28 cellular contexts compared by ENCODE assay signal in the genomic region with DNA sequence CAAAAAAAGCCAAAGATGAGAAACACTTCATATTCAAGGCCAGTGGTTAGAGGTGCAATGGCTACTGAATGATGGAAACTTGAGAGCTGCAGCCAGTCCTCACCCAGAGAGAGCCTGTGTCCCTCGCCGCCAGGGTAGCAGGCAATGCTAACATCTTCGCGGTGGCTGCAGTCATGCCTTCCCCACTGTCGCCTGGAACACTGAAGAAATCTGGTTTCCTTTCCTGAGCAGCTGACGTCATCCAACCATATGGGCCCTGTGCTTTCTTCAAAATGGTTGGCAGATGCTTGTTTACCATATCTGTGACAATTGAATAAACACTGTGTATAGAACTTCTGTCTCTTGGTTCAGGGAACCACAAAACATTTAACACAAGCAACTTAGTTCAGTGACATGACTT. TPM values are rescaled to one million over a fixed set of nuclear protein-coding genes. Genes with fewer than 3 reads are reported as not detected.
A peak's percentile ranks its signal among the peaks of the same experiment; 100 is the strongest.
DNase-seq lines count a peak whose midpoint lies in the region; ATAC-seq, FAIRE-seq and TF ChIP-seq lines count a peak whose summit lies in the region.
"Had no signal": no experiment of that assay in that cellular context is flagged by ENCODE, and none has a peak within 500 bp of the region (broad histone marks: within the 10 kb centered on the region; RNA-seq: fewer than 3 reads in every experiment).

No MANE protein-coding gene starts in this region.

- no peaks in the 10 kb centered on the region for H3K9me3 ChIP-seq in K562 (replicated peaks; ENCODE audit: control insufficient read depth, insufficient read depth, low read depth, low read length)
- no peaks in the 10 kb centered on the region for H3K9me3 ChIP-seq in SJCRH30 (replicated peaks)
- H3K9me3 ChIP-seq: lower lobe of right lung, Peyer's patch, prostate gland, SJSA1, tibial nerve had no signal

- peak; percentile 67 for ATAC-seq in K562
- no peak for ATAC-seq in natural killer cell treated with Interleukin-12 subunit alpha and Interleukin-12 subunit beta and Interleukin-15 and Interleukin-18, amount 100 ng/mL, for 72 hours
- ATAC-seq: activated CD4-positive, alpha-beta T cell treated with anti-CD3 and anti-CD28 coated beads for 36 hours; activated T-cell treated with anti-CD3 and anti-CD28 coated beads, Interleukin-2, amount 50 U/mL, for 4 hours; lower lobe of right lung had no signal

- no peak overlapping the region for H4K8ac ChIP-seq in mesendoderm (ENCODE audit: low read depth, low read length)

- no TSS peak for BruUV-seq in K562 (replicated peaks; lab: Mats Ljungman, UMichigan)

- no peak overlapping the region for H2BK120ac ChIP-seq in mesendoderm (ENCODE audit: low read depth, low read length)

- no peak overlapping the region for H2BK15ac ChIP-seq in mesendoderm (replicated peaks; ENCODE audit: low read depth)

- no peak for FAIRE-seq in K562 (lab: Jason Lieb, UNC)
- FAIRE-seq: bronchial epithelial cell, endometrium, GM18507 had no signal

- no peak overlapping the region for H3K23ac ChIP-seq in mesendoderm (ENCODE audit: low read length)

- H2AFZ ChIP-seq in K562 (ENCODE audit: low read depth, low read length): no peak overlapping the region
- H2AFZ ChIP-seq: GM23248 had no signal

- no peak for TF ChIP-seq EP300 in K562 (IDR thresholded peaks at IDR 0.05; ENCODE audit: low read length)

- H3K9ac ChIP-seq in K562 (ENCODE audit: insufficient read depth in 1 of 2, low read depth in 2 of 2, low read length in 2 of 2) (no peak overlapping the region), mesendoderm (ENCODE audit: low read length) (no peak overlapping the region)
- H3K9ac ChIP-seq: GM23248 had no signal

- H2AK5ac ChIP-seq in mesendoderm (ENCODE audit: low read length): no peak overlapping the region

- no peak overlapping the region for H3K27ac ChIP-seq in K562 (ENCODE audit: extremely low read depth, low read depth, low read length)
- no peak overlapping the region for H3K27ac ChIP-seq in mesendoderm (ENCODE audit: low read depth, low read length)
- no peak overlapping the region for H3K27ac ChIP-seq in SJCRH30
- H3K27ac ChIP-seq: GM23248, lower lobe of right lung, Peyer's patch, prostate gland, SJSA1, tibial nerve had no signal

- no peaks in the 10 kb centered on the region for H3K79me1 ChIP-seq in mesendoderm (ENCODE audit: low read length)

- H3K18ac ChIP-seq in mesendoderm (ENCODE audit: low read length): no peak overlapping the region

- CTCF ChIA-PET in K562 (lab: Yijun Ruan, JAX; ENCODE audit: low intra/inter-chr PET ratio): no interaction called here

- TF ChIP-seq RAD21 in K562 (CRISPR knock-in tag; conservative IDR thresholded peaks at IDR 0.05 in 1 of 2, IDR thresholded peaks at IDR 0.05 in 1 of 2): no peak

- H3K4me2 ChIP-seq in K562 (ENCODE audit: insufficient read depth, low read length): no peak overlapping the region
- no peak overlapping the region for H3K4me2 ChIP-seq in mesendoderm (ENCODE audit: low read length)

- DNase-seq in G401 (ENCODE audit: low spot score) (peak; percentile 62), NCI-H1694 treated with DMSO at 0.1 percent for 48 hours (lab: John Stamatoyannopoulos, UW) (peak; percentile 50), K562 (ENCODE audit: extremely low read depth in 1 of 4, low spot score in 3 of 4) (peak in 2 of 4 experiments; percentile 5 to 8), mesendoderm (peak; percentile 23), progenitor cell of endocrine pancreas (ENCODE audit: low spot score, unreplicated experiment) (no peak), SJCRH30 (no peak)
- DNase-seq in natural killer cell treated with Interleukin-12 subunit alpha and Interleukin-12 subunit beta and Interleukin-15 and Interleukin-18, amount 100 ng/mL, for 72 hours (ENCODE audit: low spot score): no peak
- DNase-seq: activated CD4-positive, alpha-beta T cell treated with anti-CD3 and anti-CD28 coated beads for 36 hours; activated naive CD4-positive, alpha-beta T cell; activated T-cell treated with anti-CD3 and anti-CD28 coated beads, Interleukin-2, amount 50 U/mL, for 4 hours; amniotic stem cell; CD4-positive, CD25-positive, alpha-beta regulatory T cell; cortex of kidney; GDM1; GM23248; Kasumi-1; lower lobe of right lung; NCI-H2081; NCI-H510A; Peyer's patch had no signal

- H3K4me3 ChIP-seq in K562: no peak overlapping the region
- H3K4me3 ChIP-seq in mesendoderm (ENCODE audit: low read length): no peak overlapping the region
- H3K4me3 ChIP-seq in SJCRH30: no peak overlapping the region
- H3K4me3 ChIP-seq: GM23248, lower lobe of right lung, Peyer's patch, prostate gland, SJSA1, tibial nerve had no signal

- no peaks in the 10 kb centered on the region for H3K4me1 Mint-ChIP-seq in natural killer cell treated with Interleukin-12 subunit alpha and Interleukin-12 subunit beta and Interleukin-15 and Interleukin-18, amount 100 ng/mL, for 72 hours (ENCODE audit: low read depth in 2 of 2)
- no peaks in the 10 kb centered on the region for H3K4me1 Mint-ChIP-seq in progenitor cell of endocrine pancreas (ENCODE audit: low read depth)
- H3K4me1 Mint-ChIP-seq: activated CD4-positive, alpha-beta T cell treated with anti-CD3 and anti-CD28 coated beads for 36 hours; CD4-positive, CD25-positive, alpha-beta regulatory T cell had no signal

- no peak overlapping the region for H3K56ac ChIP-seq in mesendoderm (ENCODE audit: low read length)

- H3K36me3 ChIP-seq in K562 (ENCODE audit: control insufficient read depth, insufficient read depth, low read length) (no peaks in the 10 kb centered on the region), mesendoderm (ENCODE audit: control insufficient read depth, insufficient read depth, low read length) (no peaks in the 10 kb centered on the region), SJCRH30 (peaks cover 2% of the 10 kb centered on the region; the same call in 1 of the 2 replicates)
- H3K36me3 ChIP-seq: lower lobe of right lung, Peyer's patch, prostate gland, SJSA1, tibial nerve had no signal

- no peak overlapping the region for H2BK5ac ChIP-seq in mesendoderm (ENCODE audit: low read length)

- no peak overlapping the region for H3K4me3 Mint-ChIP-seq in natural killer cell treated with Interleukin-12 subunit alpha and Interleukin-12 subunit beta and Interleukin-15 and Interleukin-18, amount 100 ng/mL, for 72 hours
- no peak overlapping the region for H3K4me3 Mint-ChIP-seq in progenitor cell of endocrine pancreas (ENCODE audit: low read depth)
- H3K4me3 Mint-ChIP-seq: activated CD4-positive, alpha-beta T cell treated with anti-CD3 and anti-CD28 coated beads for 36 hours; activated T-cell treated with anti-CD3 and anti-CD28 coated beads, Interleukin-2, amount 50 U/mL, for 4 hours; CD4-positive, CD25-positive, alpha-beta regulatory T cell; neural crest cell had no signal

- no peaks in the 10 kb centered on the region for H3K36me3 Mint-ChIP-seq in natural killer cell treated with Interleukin-12 subunit alpha and Interleukin-12 subunit beta and Interleukin-15 and Interleukin-18, amount 100 ng/mL, for 72 hours
- H3K36me3 Mint-ChIP-seq in progenitor cell of endocrine pancreas (ENCODE audit: insufficient read depth): no peaks in the 10 kb centered on the region
- H3K36me3 Mint-ChIP-seq: CD4-positive, CD25-positive, alpha-beta regulatory T cell had no signal

- H3K4me1 ChIP-seq in K562 (replicated peaks in 1 of 2; ENCODE audit: control insufficient read depth in 2 of 2, insufficient read depth in 2 of 2, low read length in 2 of 2) (no peaks in the 10 kb centered on the region), mesendoderm (ENCODE audit: control insufficient read depth, low read depth, low read length) (no peaks in the 10 kb centered on the region), SJCRH30 (peaks cover 9% of the 10 kb centered on the region)
- H3K4me1 ChIP-seq: lower lobe of right lung, Peyer's patch, prostate gland, SJSA1, tibial nerve had no signal

- no peak overlapping the region for H3K4ac ChIP-seq in mesendoderm (ENCODE audit: low read depth, low read length)

- H4K5ac ChIP-seq in mesendoderm (ENCODE audit: low read length): no peak overlapping the region

- no peaks in the 10 kb centered on the region for H4K20me1 ChIP-seq in K562 (replicated peaks; ENCODE audit: control insufficient read depth, insufficient read depth, low read length)

- POLR2A ChIA-PET in K562 (lab: Yijun Ruan, JAX): no interaction called here

- H3K27me3 ChIP-seq in K562 (ENCODE audit: control insufficient read depth in 2 of 2, insufficient read depth in 2 of 2, low read length in 2 of 2) (no peaks in the 10 kb centered on the region), mesendoderm (ENCODE audit: insufficient read depth, low read length, poor library complexity) (no peaks in the 10 kb centered on the region), SJCRH30 (no peaks in the 10 kb centered on the region)
- H3K27me3 ChIP-seq: Peyer's patch, SJSA1, tibial nerve had no signal

- WGBS in K562 (ENCODE audit: insufficient coverage, low coverage, missing lambda C conversion rate): 3% methylated on average over 6 of the region's 6 CpGs
- no CpG with 5 or more reads among the region's 6 CpGs for WGBS in mesendoderm (ENCODE audit: extremely low coverage, insufficient coverage, low lambda C conversion rate)

- intact Hi-C loops in K562 (cut with micrococcal nuclease): no loop called here

- H3K27me3 Mint-ChIP-seq in natural killer cell treated with Interleukin-12 subunit alpha and Interleukin-12 subunit beta and Interleukin-15 and Interleukin-18, amount 100 ng/mL, for 72 hours: peaks cover 4 to 31% of the 10 kb centered on the region in 2 donors
- H3K27me3 Mint-ChIP-seq in progenitor cell of endocrine pancreas: no peaks in the 10 kb centered on the region

- TF ChIP-seq CTCF in K562 (IDR thresholded peaks at IDR 0.05 in 2 of 3, conservative IDR thresholded peaks at IDR 0.05 in 1 of 3; ENCODE audit: insufficient read depth in 2 of 3, low read depth in 1 of 3, low read length in 3 of 3) (no peak), progenitor cell of endocrine pancreas (IDR thresholded peaks at IDR 0.05; ENCODE audit: unreplicated experiment) (no peak)

- H3K9me3 Mint-ChIP-seq in natural killer cell treated with Interleukin-12 subunit alpha and Interleukin-12 subunit beta and Interleukin-15 and Interleukin-18, amount 100 ng/mL, for 72 hours: no peaks in the 10 kb centered on the region
- no peaks in the 10 kb centered on the region for H3K9me3 Mint-ChIP-seq in progenitor cell of endocrine pancreas (ENCODE audit: low read depth)
- H3K9me3 Mint-ChIP-seq: activated T-cell treated with anti-CD3 and anti-CD28 coated beads, Interleukin-2, amount 50 U/mL, for 4 hours; CD4-positive, CD25-positive, alpha-beta regulatory T cell; neural crest cell had no signal

- H3K79me2 ChIP-seq in K562 (ENCODE audit: control insufficient read depth, insufficient read depth, low read length) (no peaks in the 10 kb centered on the region), mesendoderm (ENCODE audit: control insufficient read depth, insufficient read depth, low read length) (no peaks in the 10 kb centered on the region)

- in situ Hi-C loops in G401 (cut with HindIII; ENCODE audit: low sequenced_read_pairs): no loop called here
- in situ Hi-C loops in K562 (cut with MboI): no loop called here

- no peak for TF ChIP-seq POLR2A in K562 (conservative IDR thresholded peaks at IDR 0.05)

- H3K9me1 ChIP-seq in K562 (ENCODE audit: control insufficient read depth, insufficient read depth, low read length): no peaks in the 10 kb centered on the region

- H3K27ac Mint-ChIP-seq in natural killer cell treated with Interleukin-12 subunit alpha and Interleukin-12 subunit beta and Interleukin-15 and Interleukin-18, amount 100 ng/mL, for 72 hours: no peak overlapping the region
- H3K27ac Mint-ChIP-seq in progenitor cell of endocrine pancreas: no peak overlapping the region
- H3K27ac Mint-ChIP-seq: activated CD4-positive, alpha-beta T cell treated with anti-CD3 and anti-CD28 coated beads for 36 hours; CD4-positive, CD25-positive, alpha-beta regulatory T cell had no signal

RNA-seq across cellular contexts. Expression of a gene that starts 39.7 kb away (rescaled TPM):
- total RNA-seq in G401 (2014; rRNA removed; shearing (Covaris generic)): not detected in 2 replicates
- total RNA-seq in K562 (2011; cell fraction: chromatin; rRNA removed; ENCODE audit: low replicate concordance): 0.05 TPM in 1 of 2 replicates, not detected in the other
- total RNA-seq in K562 (2011; cell fraction: nucleolus; rRNA removed): not detected in 2 replicates
- not detected in 2 replicates for total RNA-seq in K562 (2011; cell fraction: nucleoplasm; rRNA removed)
- total RNA-seq in K562 (2014; rRNA removed) (0.09 TPM in 1 of 2 replicates, not detected in the other), K562 (2014; rRNA removed; fragmentation: Illumina TruSeq; extraction: Trizol) (not detected in 2 replicates), K562 (2015; rRNA removed; fragmentation: Illumina TruSeq; extraction: Trizol) (not detected in 2 replicates), K562 (2021) (0.13 TPM in 1 of 2 replicates, not detected in the other), progenitor cell of endocrine pancreas (3.4 and 4.6 TPM in 2 replicates)
- polyA plus RNA-seq in K562 (2011; rRNA removed) (0.03 TPM in 1 of 2 replicates, not detected in the other), K562 (2014; fragmentation: Illumina TruSeq; extraction: Trizol) (not detected in 2 replicates), K562 (2014; fragmentation: Nextera tagmentation; extraction: Ambion mirVana) (under 1 TPM; 0.06 to 0.11 TPM), K562 (2014; rRNA removed) (not detected in 2 replicates)
- polyA plus RNA-seq in K562 (2011; cell fraction: cytosol; rRNA removed): not detected in 2 replicates
- polyA plus RNA-seq in K562 (2011; cell fraction: nucleus; rRNA removed): not detected in 2 replicates
- 0.04 and 0.05 TPM in 2 replicates for polyA plus RNA-seq in K562 (2012)
- not detected in 2 replicates for polyA minus RNA-seq in K562 (2011; rRNA and poly(A)+ RNA removed)
- polyA minus RNA-seq in K562 (2011; cell fraction: cytosol; rRNA and poly(A)+ RNA removed): not detected in 2 replicates
- polyA minus RNA-seq in K562 (2011; cell fraction: nucleus; rRNA and poly(A)+ RNA removed): 0.11 TPM in 1 of 2 replicates, not detected in the other
- polyA plus RNA-seq in mesendoderm (2013, experiment 1 of 2): 2.9 TPM
- 3.2 TPM for polyA plus RNA-seq in mesendoderm (2013, experiment 2 of 2)
- total RNA-seq in natural killer cell treated with Interleukin-12 subunit alpha and Interleukin-12 subunit beta and Interleukin-15 and Interleukin-18, amount 100 ng/mL, for 72 hours: not detected
- total RNA-seq in SJCRH30 (2014; rRNA removed; shearing (Covaris generic)): 8.2 and 9.9 TPM in 2 replicates
- total RNA-seq: activated CD4-positive, alpha-beta T cell treated with anti-CD3 and anti-CD28 coated beads for 36 hours; CD4-positive, CD25-positive, alpha-beta regulatory T cell; T-helper 1 cell treated with Interleukin-12 subunit alpha and Interleukin-12 subunit beta and Interleukin-4 antibody, amounts not matched to agents 30 ng/mL and 1 ng/mL, for 36 hours had no signal

Comparison
In these comparisons a context has a peak if more than half of its experiments do, and no peak if none do; other contexts are left out.
1. DNase-seq: peak in G401 (single experiment), NCI-H1694 treated with DMSO at 0.1 percent for 48 hours (single experiment) and mesendoderm (single experiment); none in natural killer cell treated with Interleukin-12 subunit alpha and Interleukin-12 subunit beta and Interleukin-15 and Interleukin-18, amount 100 ng/mL, for 72 hours (single experiment), progenitor cell of endocrine pancreas (single experiment) and SJCRH30 (0 of 2).